ENCODE assay signal across 17 cellular contexts in genomic region chr4:39286263-39286662, GRCh38.
DNase-seq lines count a peak whose midpoint lies in the region; ATAC-seq lines count a peak whose summit lies in the region.
"Had no signal": no experiment of that assay in that cellular context is flagged by ENCODE, and none has a peak within 500 bp of the region (broad histone marks: within the 10 kb centered on the region; RNA-seq: fewer than 3 reads in every experiment).

No MANE protein-coding gene starts in this region.

- no peak for ATAC-seq in stimulated activated naive CD8-positive, alpha-beta T cell treated with anti-CD3 and anti-CD28 coated beads, Interleukin-15, Interleukin-2, amounts not matched to agents 100 U/mL and 50 U/mL, for 24 hours
- ATAC-seq in T-helper 17 cell, result no peak
- ATAC-seq in left lobe of liver, result peak; percentile 25
- ATAC-seq in HG03571 (IDR thresholded peaks at IDR 0.05; ENCODE audit: unreplicated experiment), result no peak
- ATAC-seq: Panc1 had no signal

- H3K27ac Mint-ChIP-seq in stimulated activated naive CD8-positive, alpha-beta T cell treated with anti-CD3 and anti-CD28 coated beads, Interleukin-15, Interleukin-2, amounts not matched to agents 100 ng/mL and 50 ng/mL, for 24 hours, result peak overlapping the region; percentile 77
- peak overlapping the region; percentile 5 for H3K27ac Mint-ChIP-seq in T-helper 17 cell
- H3K27ac Mint-ChIP-seq: CD14-positive monocyte had no signal

- peaks cover 74% of the 10 kb centered on the region for H3K36me3 Mint-ChIP-seq in stimulated activated naive CD8-positive, alpha-beta T cell treated with anti-CD3 and anti-CD28 coated beads, Interleukin-15, Interleukin-2, amounts not matched to agents 100 ng/mL and 50 ng/mL, for 24 hours (ENCODE audit: low read depth)
- peaks cover 7% of the 10 kb centered on the region for H3K36me3 Mint-ChIP-seq in T-helper 17 cell (ENCODE audit: low read depth)

- H3K27me3 Mint-ChIP-seq in stimulated activated naive CD8-positive, alpha-beta T cell treated with anti-CD3 and anti-CD28 coated beads, Interleukin-15, Interleukin-2, amounts not matched to agents 100 ng/mL and 50 ng/mL, for 24 hours, result no peaks in the 10 kb centered on the region
- no peaks in the 10 kb centered on the region for H3K27me3 Mint-ChIP-seq in T-helper 17 cell

- no peak overlapping the region for H3K4me3 Mint-ChIP-seq in stimulated activated naive CD8-positive, alpha-beta T cell treated with anti-CD3 and anti-CD28 coated beads, Interleukin-15, Interleukin-2, amounts not matched to agents 100 ng/mL and 50 ng/mL, for 24 hours
- no peak overlapping the region for H3K4me3 Mint-ChIP-seq in T-helper 17 cell
- H3K4me3 Mint-ChIP-seq: CD14-positive monocyte had no signal

- H3K4me1 Mint-ChIP-seq in stimulated activated naive CD8-positive, alpha-beta T cell treated with anti-CD3 and anti-CD28 coated beads, Interleukin-15, Interleukin-2, amounts not matched to agents 100 ng/mL and 50 ng/mL, for 24 hours (ENCODE audit: low read depth), result no peaks in the 10 kb centered on the region
- peaks cover 7% of the 10 kb centered on the region for H3K4me1 Mint-ChIP-seq in T-helper 17 cell
- H3K4me1 Mint-ChIP-seq: CD14-positive monocyte had no signal

- no peaks in the 10 kb centered on the region for H3K9me3 Mint-ChIP-seq in stimulated activated naive CD8-positive, alpha-beta T cell treated with anti-CD3 and anti-CD28 coated beads, Interleukin-15, Interleukin-2, amounts not matched to agents 100 ng/mL and 50 ng/mL, for 24 hours
- H3K9me3 Mint-ChIP-seq: CD14-positive monocyte had no signal

- H3K9me3 ChIP-seq in T-helper 17 cell (ENCODE audit: control insufficient read depth, low read length, poor library complexity, severe bottlenecking), result no peaks in the 10 kb centered on the region

- DNase-seq in stimulated activated naive CD8-positive, alpha-beta T cell treated with anti-CD3 and anti-CD28 coated beads, Interleukin-15, Interleukin-2, amounts not matched to agents 100 U/mL and 50 U/mL, for 24 hours, result no peak
- DNase-seq in T-helper 17 cell (no peak), left lobe of liver (ENCODE audit: low spot score) (no peak), NCI-H187 (lab: John Stamatoyannopoulos, UW) (no peak), DMS79 treated with DMSO at 0.1 percent for 48 hours (lab: John Stamatoyannopoulos, UW) (no peak)
- DNase-seq in NK-92 treated with Interleukin-12 subunit alpha and Interleukin-12 subunit beta, amount 100 ng/mL, for 24 hours (lab: John Stamatoyannopoulos, UW), result no peak
- DNase-seq: AML-193, COR-L47, KG1, NCI-H1436, NCI-H2081 treated with DMSO at 0.1 percent for 48 hours, NCI-H510A treated with DMSO at 0.1 percent for 48 hours, NCI-H82 had no signal
